ENCODE assay signal across 30 cellular contexts in genomic region chr12:90905691-90906370, GRCh38. TPM values are rescaled to one million over a fixed set of nuclear protein-coding genes. Genes with fewer than 3 reads are reported as not detected.
DNase-seq lines count a peak whose midpoint lies in the region; ATAC-seq, FAIRE-seq and TF ChIP-seq lines count a peak whose summit lies in the region.
"Had no signal": no experiment of that assay in that cellular context is flagged by ENCODE, and none has a peak within 500 bp of the region (broad histone marks: within the 10 kb centered on the region; RNA-seq: fewer than 3 reads in every experiment).

No MANE protein-coding gene starts in this region.

- BruUV-seq in PC-3 (replicated peaks; lab: Mats Ljungman, UMichigan): no TSS peak

- H3K27me3 ChIP-seq in PC-3 (ENCODE audit: low read length) (no peaks in the 10 kb centered on the region), keratinocyte (ENCODE audit: control insufficient read depth, extremely low read depth, insufficient read depth, low read length) (no peaks in the 10 kb centered on the region), heart right ventricle (no peaks in the 10 kb centered on the region)
- H3K27me3 ChIP-seq: BLaER1, heart left ventricle, neural progenitor cell, upper lobe of left lung had no signal

- FAIRE-seq in keratinocyte (lab: Jason Lieb, UNC): peak; percentile 97
- FAIRE-seq: GM18507, RCC 7860 had no signal

- H3K36me3 ChIP-seq in PC-3 (ENCODE audit: low read depth, low read length) (no peaks in the 10 kb centered on the region), keratinocyte (ENCODE audit: control insufficient read depth in 2 of 2, extremely low read depth in 1 of 2, insufficient read depth in 2 of 2, low read length in 2 of 2) (no peaks in the 10 kb centered on the region), heart right ventricle (no peaks in the 10 kb centered on the region)
- H3K36me3 ChIP-seq: BLaER1, heart left ventricle, neural progenitor cell, upper lobe of left lung had no signal

- H3K9me3 Mint-ChIP-seq in T-helper 2 cell treated with Interferon-gamma antibody and Interleukin-4, amounts not matched to agents 5 μg/mL and 100 μg/mL, for 36 hours: no peaks in the 10 kb centered on the region
- H3K9me3 Mint-ChIP-seq: activated CD4-positive, alpha-beta memory T cell treated with anti-CD3 and anti-CD28 coated beads, Interleukin-2, amount 10 ng/mL, durations not matched to agents 7 days and 5 days; dendritic cell treated with granulocyte-macrophage colony-stimulating factor and Interleukin-4, amounts not matched to agents 40 ng/mL and 50 ng/mL, for 4 days; HFFc6; memory B cell; neural progenitor cell; T-helper 1 cell treated with Interleukin-12 subunit alpha and Interleukin-12 subunit beta and Interleukin-4 antibody, amounts not matched to agents 30 μg/mL and 1 μg/mL, for 36 hours had no signal

- no peaks in the 10 kb centered on the region for H3K9me2 ChIP-seq in PC-3 (replicated peaks; ENCODE audit: low read length)

- H3K9me3 ChIP-seq in PC-3 (ENCODE audit: low read length) (no peaks in the 10 kb centered on the region), keratinocyte (ENCODE audit: control insufficient read depth, low read depth, low read length) (no peaks in the 10 kb centered on the region), heart right ventricle (no peaks in the 10 kb centered on the region)
- H3K9me3 ChIP-seq: BLaER1, heart left ventricle, upper lobe of left lung had no signal

- H3K9ac ChIP-seq in PC-3 (ENCODE audit: low read length): no peak overlapping the region
- no peak overlapping the region for H3K9ac ChIP-seq in keratinocyte (ENCODE audit: control insufficient read depth, extremely low read depth, insufficient read depth, low read length)
- H3K9ac ChIP-seq: BLaER1, neural progenitor cell had no signal

- H3K4me2 ChIP-seq in PC-3 (ENCODE audit: low read length) (no peak overlapping the region), keratinocyte (ENCODE audit: control insufficient read depth, extremely low read depth, insufficient read depth, low read depth, low read length) (peak overlapping the region; percentile 71)
- H3K4me2 ChIP-seq: BLaER1, neural progenitor cell had no signal

- dilution Hi-C loops in keratinocyte (cut with MboI; ENCODE audit: extremely low pct_ligation_motif_present, low sequenced_read_pairs): no loop called here

- no peaks in the 10 kb centered on the region for H3K27me3 Mint-ChIP-seq in T-helper 2 cell treated with Interferon-gamma antibody and Interleukin-4, amounts not matched to agents 5 μg/mL and 100 μg/mL, for 36 hours (ENCODE audit: low read depth)
- H3K27me3 Mint-ChIP-seq: activated CD4-positive, alpha-beta memory T cell treated with anti-CD3 and anti-CD28 coated beads, Interleukin-2, amount 10 ng/mL, durations not matched to agents 7 days and 5 days; dendritic cell treated with granulocyte-macrophage colony-stimulating factor and Interleukin-4, amounts not matched to agents 40 ng/mL and 50 ng/mL, for 4 days had no signal

- CTCF ChIA-PET in PC-3 (lab: Charles Lee): no interaction called here

- H3K79me2 ChIP-seq in PC-3 (ENCODE audit: low read length): no peaks in the 10 kb centered on the region
- H3K79me2 ChIP-seq in keratinocyte (ENCODE audit: control insufficient read depth, insufficient read depth, low read length): no peaks in the 10 kb centered on the region

- POLR2A ChIA-PET in PC-3 (lab: Charles Lee; ENCODE audit: unreplicated experiment): no interaction called here

- no peak overlapping the region for H3K27ac Mint-ChIP-seq in T-helper 2 cell treated with Interferon-gamma antibody and Interleukin-4, amounts not matched to agents 5 μg/mL and 100 μg/mL, for 36 hours
- H3K27ac Mint-ChIP-seq: activated CD4-positive, alpha-beta memory T cell treated with anti-CD3 and anti-CD28 coated beads, Interleukin-2, amount 10 ng/mL, durations not matched to agents 7 days and 5 days; dendritic cell treated with granulocyte-macrophage colony-stimulating factor and Interleukin-4, amounts not matched to agents 40 ng/mL and 50 ng/mL, for 4 days; HFFc6; memory B cell; neural progenitor cell; T-helper 1 cell treated with Interleukin-12 subunit alpha and Interleukin-12 subunit beta and Interleukin-4 antibody, amounts not matched to agents 30 μg/mL and 1 μg/mL, for 36 hours had no signal

- no peak overlapping the region for H3K4me3 Mint-ChIP-seq in T-helper 2 cell treated with Interferon-gamma antibody and Interleukin-4, amounts not matched to agents 5 μg/mL and 100 μg/mL, for 36 hours
- H3K4me3 Mint-ChIP-seq: activated CD4-positive, alpha-beta memory T cell treated with anti-CD3 and anti-CD28 coated beads, Interleukin-2, amount 10 ng/mL, durations not matched to agents 7 days and 5 days; dendritic cell treated with granulocyte-macrophage colony-stimulating factor and Interleukin-4, amounts not matched to agents 40 ng/mL and 50 ng/mL, for 4 days; HFFc6; memory B cell; neural progenitor cell; T-helper 1 cell treated with Interleukin-12 subunit alpha and Interleukin-12 subunit beta and Interleukin-4 antibody, amounts not matched to agents 30 μg/mL and 1 μg/mL, for 36 hours had no signal

- H3K4me1 Mint-ChIP-seq in T-helper 2 cell treated with Interferon-gamma antibody and Interleukin-4, amounts not matched to agents 5 μg/mL and 100 μg/mL, for 36 hours (ENCODE audit: low read depth): no peaks in the 10 kb centered on the region
- H3K4me1 Mint-ChIP-seq: activated CD4-positive, alpha-beta memory T cell treated with anti-CD3 and anti-CD28 coated beads, Interleukin-2, amount 10 ng/mL, durations not matched to agents 7 days and 5 days had no signal

- no peaks in the 10 kb centered on the region for H4K20me1 ChIP-seq in PC-3 (ENCODE audit: low read length)
- no peaks in the 10 kb centered on the region for H4K20me1 ChIP-seq in keratinocyte (ENCODE audit: control insufficient read depth, extremely low read depth, insufficient read depth, low read length)
- H4K20me1 ChIP-seq: BLaER1 had no signal

- H3F3A ChIP-seq in PC-3 (ENCODE audit: low read length, unreplicated experiment): no peaks in the 10 kb centered on the region

- WGBS in heart right ventricle, 2 donors: 81 to 83% methylated on average over 1 of the region's 1 CpG

- H3K4me1 ChIP-seq in PC-3 (ENCODE audit: insufficient read depth, low read length) (0 out of 2 replicates have a peak, but pooled peaks cover 10% of the 10 kb centered on the region), keratinocyte (ENCODE audit: control insufficient read depth, extremely low read depth, insufficient read depth, low read length) (peaks cover 24% of the 10 kb centered on the region), heart right ventricle (no peaks in the 10 kb centered on the region)
- H3K4me1 ChIP-seq: BLaER1, heart left ventricle, neural progenitor cell, upper lobe of left lung had no signal

- H3K36me3 Mint-ChIP-seq in T-helper 2 cell treated with Interferon-gamma antibody and Interleukin-4, amounts not matched to agents 5 μg/mL and 100 μg/mL, for 36 hours (ENCODE audit: low read depth): no peaks in the 10 kb centered on the region
- H3K36me3 Mint-ChIP-seq: memory B cell, neural progenitor cell had no signal

- H3K4me3 ChIP-seq in PC-3 (ENCODE audit: low read length) (no peak overlapping the region), choroid plexus epithelial cell (ENCODE audit: low read depth, low read length) (no peak overlapping the region), keratinocyte (ENCODE audit: control insufficient read depth in 2 of 3, extremely low read depth in 1 of 3, insufficient read depth in 2 of 3, low read depth in 1 of 3, low read length in 3 of 3) (peak overlapping the region in 2 of 3 experiments; percentile 9 to 16), heart right ventricle (no peak overlapping the region)
- H3K4me3 ChIP-seq: BLaER1, heart left ventricle, neural progenitor cell, upper lobe of left lung had no signal

- H3K27ac ChIP-seq in PC-3 (ENCODE audit: low read length): 0 out of 2 replicates have a peak overlapping the region, but pooled peaks have one; percentile 4
- peak overlapping the region; percentile 82 for H3K27ac ChIP-seq in keratinocyte (ENCODE audit: control insufficient read depth, insufficient read depth, low read length)
- H3K27ac ChIP-seq in heart right ventricle: no peak overlapping the region
- H3K27ac ChIP-seq: BLaER1, heart left ventricle, neural progenitor cell, upper lobe of left lung had no signal

- peak; percentile 49 for ATAC-seq in PC-3
- ATAC-seq in heart right ventricle: no peak
- no peak for ATAC-seq in HG02571 (IDR thresholded peaks at IDR 0.05; ENCODE audit: unreplicated experiment)
- ATAC-seq: heart left ventricle, left colon, right cardiac atrium had no signal

- H3K9me1 ChIP-seq in keratinocyte (ENCODE audit: control insufficient read depth, extremely low read depth, insufficient read depth, low read length): no peaks in the 10 kb centered on the region

- intact Hi-C loops in PC-3 (cut with micrococcal nuclease): loop anchor here (5.0 kb wide), 2 partner anchors 36 to 54 kb away; no protein-coding TSS in a partner anchor
- intact Hi-C loops in heart right ventricle (cut with DNase I): loop anchor here in 1 of 10 donors (10.0 kb wide), 1 partner anchor 211 kb away; no protein-coding TSS in a partner anchor

- no peak for TF ChIP-seq CTCF in PC-3 (conservative IDR thresholded peaks at IDR 0.05; ENCODE audit: low read depth, low read length)
- TF ChIP-seq CTCF in choroid plexus epithelial cell (conservative IDR thresholded peaks at IDR 0.05; ENCODE audit: low read depth, low read length): no peak
- no peak for TF ChIP-seq CTCF in keratinocyte (optimal IDR thresholded peaks at IDR 0.05 in 1 of 3, IDR thresholded peaks at IDR 0.05 in 1 of 3, conservative IDR thresholded peaks at IDR 0.05 in 1 of 3; ENCODE audit: extremely low read depth in 1 of 3, insufficient read depth in 2 of 3, low read length in 3 of 3)
- TF ChIP-seq CTCF in heart right ventricle (IDR thresholded peaks at IDR 0.05): no peak

- H2AFZ ChIP-seq in PC-3 (ENCODE audit: low read length): no peak overlapping the region
- H2AFZ ChIP-seq in keratinocyte (ENCODE audit: control insufficient read depth, low read length): peak overlapping the region; percentile 57
- H2AFZ ChIP-seq: neural progenitor cell had no signal

- peak; percentile 16 for DNase-seq in EL
- DNase-seq in PC-3: peak; percentile 47
- DNase-seq in choroid plexus epithelial cell (ENCODE audit: low read depth): peak; percentile 23
- peak; percentile 66 for DNase-seq in keratinocyte (ENCODE audit: low read depth, low spot score)
- no peak for DNase-seq in GDM1 (lab: John Stamatoyannopoulos, UW)
- no peak for DNase-seq in T-helper 2 cell treated with Interferon-gamma antibody and Interleukin-4, amounts not matched to agents 5 μg/mL and 100 μg/mL, for 36 hours (ENCODE audit: low spot score)
- DNase-seq in heart right ventricle: no peak
- DNase-seq: activated CD4-positive, alpha-beta memory T cell treated with anti-CD3 and anti-CD28 coated beads, Interleukin-2, amount 10 ng/mL, durations not matched to agents 7 days and 5 days; activated CD4-positive, alpha-beta T cell treated with anti-CD3 and anti-CD28 coated beads for 1 hour; activated CD8-positive, alpha-beta memory T cell treated with anti-CD3 and anti-CD28 coated beads, Interleukin-2, amount 50 U/mL, for 48 hours; activated naive CD4-positive, alpha-beta T cell treated with anti-CD3 and anti-CD28 coated beads, Interleukin-2, amount 50 U/mL, for 16 hours; amygdala; caudate nucleus; heart left ventricle; HFFc6; left colon; NCI-H2029 treated with DMSO at 0.1 percent for 48 hours; NCI-H69; right cardiac atrium; stimulated activated CD4-positive, alpha-beta T cell treated with anti-CD3 and anti-CD28 coated beads, Interleukin-12 subunit alpha, Interleukin-12 subunit beta, amount 100 ng/mL, for 4 hours; stimulated activated CD4-positive, alpha-beta T cell treated with anti-CD3 and anti-CD28 coated beads, Interleukin-4, amount 100 ng/mL, for 1 hour; upper lobe of left lung had no signal

RNA-seq across cellular contexts. Expression of gene CCER1, which starts 49.1 kb away (rescaled TPM):
- not detected in 2 replicates for total RNA-seq in PC-3 (2014; rRNA removed)
- polyA plus RNA-seq in keratinocyte: not detected in 3 replicates
- polyA plus RNA-seq in keratinocyte (2011; ENCODE audit: low read depth): not detected
- polyA plus RNA-seq in keratinocyte (2011; cell fraction: cytosol; rRNA removed): not detected in 2 replicates
- not detected in 2 replicates for polyA plus RNA-seq in keratinocyte (2011; cell fraction: nucleus; rRNA removed)
- polyA plus RNA-seq in keratinocyte (2012; ENCODE audit: low replicate concordance): not detected in 2 replicates
- polyA minus RNA-seq in keratinocyte: not detected in 3 replicates
- not detected for polyA minus RNA-seq in keratinocyte (2011; cell fraction: cytosol; rRNA and poly(A)+ RNA removed)
- polyA minus RNA-seq in keratinocyte (2011; cell fraction: nucleus; rRNA and poly(A)+ RNA removed): not detected in 2 replicates
- total RNA-seq in heart right ventricle: not detected
- polyA plus RNA-seq in heart right ventricle: not detected
- total RNA-seq: activated CD4-positive, alpha-beta memory T cell treated with anti-CD3 and anti-CD28 coated beads, Interleukin-2, amount 10 ng/mL, durations not matched to agents 7 days and 5 days; heart left ventricle; HFFc6; left colon; right cardiac atrium; upper lobe of left lung had no signal
- polyA plus RNA-seq: heart left ventricle, right cardiac atrium had no signal

Comparison
In these comparisons a context has a peak if more than half of its experiments do, and no peak if none do; other contexts are left out.
1. DNase-seq: peak in EL (single experiment), PC-3 (single experiment), choroid plexus epithelial cell (single experiment) and keratinocyte (single experiment); none in GDM1 (single experiment), T-helper 2 cell treated with Interferon-gamma antibody and Interleukin-4, amounts not matched to agents 5 μg/mL and 100 μg/mL, for 36 hours (single experiment) and heart right ventricle (0 of 2).
2. H3K27ac ChIP-seq: peak in PC-3 (single experiment) and keratinocyte (single experiment); none in heart right ventricle (0 of 10).
3. H3K4me3 ChIP-seq: peak in keratinocyte (2 of 3); none in PC-3 (single experiment), choroid plexus epithelial cell (single experiment) and heart right ventricle (0 of 10).